Comparison of ENCODE assay signal across 33 cellular contexts in the genomic region with DNA sequence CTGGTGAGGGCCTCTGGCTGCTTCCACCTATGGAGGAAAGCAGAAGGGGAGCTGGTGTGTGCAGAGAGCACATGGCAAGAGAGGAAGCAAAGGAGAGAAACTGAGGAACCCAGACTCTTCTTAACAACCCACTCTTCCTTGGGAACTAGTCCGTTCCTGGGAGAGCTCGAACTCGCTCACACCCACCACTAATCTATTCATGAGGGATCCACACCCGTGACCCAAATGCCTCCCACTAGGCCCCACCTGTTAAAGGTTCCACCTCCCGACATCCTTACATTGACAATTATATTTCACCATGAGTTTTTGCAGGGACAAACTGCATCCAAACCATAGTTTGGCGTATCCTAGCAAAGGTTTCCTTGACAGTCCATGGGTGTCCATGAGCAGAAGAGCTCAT.
DNase-seq lines count a peak whose midpoint lies in the region; TF ChIP-seq lines count a peak whose summit lies in the region.
"Had no signal": no experiment of that assay in that cellular context is flagged by ENCODE, and none has a peak within 500 bp of the region (broad histone marks: within the 10 kb centered on the region; RNA-seq: fewer than 3 reads in every experiment).

No MANE protein-coding gene starts in this region.

- no peaks in the 10 kb centered on the region for H3K36me3 ChIP-seq in neutrophil
- H3K36me3 ChIP-seq: BE2C; BLaER1; BLaER1 treated with 17β-estradiol and CSF1 and Interleukin-3, amounts not matched to agents 10 nM and 100 nM had no signal

- no peaks in the 10 kb centered on the region for H3K9me3 Mint-ChIP-seq in T-helper 1 cell treated with Interleukin-12 subunit alpha and Interleukin-12 subunit beta and Interleukin-4 antibody, amounts not matched to agents 30 μg/mL and 1 μg/mL, for 36 hours
- no peaks in the 10 kb centered on the region for H3K9me3 Mint-ChIP-seq in osteocyte (ENCODE audit: unreplicated experiment)
- H3K9me3 Mint-ChIP-seq: CD4-positive, alpha-beta T cell; CD4-positive, CD25-positive, alpha-beta regulatory T cell; CD8-positive, alpha-beta memory T cell; CD8-positive, alpha-beta T cell had no signal

- TF ChIP-seq CTCF in neutrophil (IDR thresholded peaks at IDR 0.05) (no peak), osteocyte (IDR thresholded peaks at IDR 0.05) (no peak)

- H3K9me3 ChIP-seq in neutrophil, result no peaks in the 10 kb centered on the region
- H3K9me3 ChIP-seq: A549; BE2C; BLaER1; BLaER1 treated with 17β-estradiol and CSF1 and Interleukin-3, amounts not matched to agents 10 nM and 100 nM; Caco-2 had no signal

- H3K27me3 Mint-ChIP-seq in T-helper 1 cell treated with Interleukin-12 subunit alpha and Interleukin-12 subunit beta and Interleukin-4 antibody, amounts not matched to agents 30 μg/mL and 1 μg/mL, for 36 hours (ENCODE audit: low read depth), result no peaks in the 10 kb centered on the region
- peaks cover 4% of the 10 kb centered on the region for H3K27me3 Mint-ChIP-seq in osteocyte (ENCODE audit: unreplicated experiment)
- H3K27me3 Mint-ChIP-seq: B cell; CD4-positive, alpha-beta T cell; CD4-positive, CD25-positive, alpha-beta regulatory T cell had no signal

- no peaks in the 10 kb centered on the region for H3K36me3 Mint-ChIP-seq in T-helper 1 cell treated with Interleukin-12 subunit alpha and Interleukin-12 subunit beta and Interleukin-4 antibody, amounts not matched to agents 30 μg/mL and 1 μg/mL, for 36 hours (ENCODE audit: low read depth)
- no peaks in the 10 kb centered on the region for H3K36me3 Mint-ChIP-seq in osteocyte (ENCODE audit: unreplicated experiment)
- H3K36me3 Mint-ChIP-seq: CD4-positive, alpha-beta memory T cell; CD4-positive, CD25-positive, alpha-beta regulatory T cell; CD8-positive, alpha-beta memory T cell; CD8-positive, alpha-beta T cell had no signal

- no peak overlapping the region for H3K4me3 Mint-ChIP-seq in T-helper 1 cell treated with Interleukin-12 subunit alpha and Interleukin-12 subunit beta and Interleukin-4 antibody, amounts not matched to agents 30 μg/mL and 1 μg/mL, for 36 hours
- no peak overlapping the region for H3K4me3 Mint-ChIP-seq in osteocyte (ENCODE audit: unreplicated experiment)
- H3K4me3 Mint-ChIP-seq: B cell; CD14-positive monocyte; CD4-positive, alpha-beta memory T cell; CD4-positive, alpha-beta T cell; CD4-positive, CD25-positive, alpha-beta regulatory T cell; CD8-positive, alpha-beta memory T cell; CD8-positive, alpha-beta T cell had no signal

- H3K27me3 ChIP-seq in neutrophil, result no peaks in the 10 kb centered on the region
- H3K27me3 ChIP-seq: BE2C; BLaER1; BLaER1 treated with 17β-estradiol and CSF1 and Interleukin-3, amounts not matched to agents 10 nM and 100 nM had no signal

- no peaks in the 10 kb centered on the region for H3K4me1 Mint-ChIP-seq in T-helper 1 cell treated with Interleukin-12 subunit alpha and Interleukin-12 subunit beta and Interleukin-4 antibody, amounts not matched to agents 30 μg/mL and 1 μg/mL, for 36 hours (ENCODE audit: low read depth)
- no peaks in the 10 kb centered on the region for H3K4me1 Mint-ChIP-seq in osteocyte (ENCODE audit: unreplicated experiment)
- H3K4me1 Mint-ChIP-seq: CD4-positive, alpha-beta memory T cell; CD4-positive, CD25-positive, alpha-beta regulatory T cell; CD8-positive, alpha-beta memory T cell had no signal

- no peak overlapping the region for H3K4me3 ChIP-seq in neutrophil (ENCODE audit: low read depth in 1 of 2, low read length in 1 of 2)
- H3K4me3 ChIP-seq: A549; BLaER1; BLaER1 treated with 17β-estradiol and CSF1 and Interleukin-3, amounts not matched to agents 10 nM and 100 nM had no signal

- H3K27ac ChIP-seq in neutrophil, result peak overlapping the region; percentile 91
- H3K27ac ChIP-seq: 22Rv1; A549; BLaER1; BLaER1 treated with 17β-estradiol and CSF1 and Interleukin-3, amounts not matched to agents 10 nM and 100 nM; C4-2B had no signal

- peak overlapping the region; percentile 5 for H3K27ac Mint-ChIP-seq in T-helper 1 cell treated with Interleukin-12 subunit alpha and Interleukin-12 subunit beta and Interleukin-4 antibody, amounts not matched to agents 30 μg/mL and 1 μg/mL, for 36 hours
- H3K27ac Mint-ChIP-seq in osteocyte (ENCODE audit: unreplicated experiment), result no peak overlapping the region
- H3K27ac Mint-ChIP-seq: B cell; CD4-positive, alpha-beta memory T cell; CD4-positive, alpha-beta T cell; CD4-positive, CD25-positive, alpha-beta regulatory T cell; CD8-positive, alpha-beta T cell had no signal

- H3K4me1 ChIP-seq in neutrophil (ENCODE audit: control insufficient read depth in 1 of 2, insufficient read depth in 1 of 2, low read depth in 1 of 2, low read length in 1 of 2), result peaks cover 41 to 47% of the 10 kb centered on the region in 2 experiments
- H3K4me1 ChIP-seq: BE2C; BLaER1; BLaER1 treated with 17β-estradiol and CSF1 and Interleukin-3, amounts not matched to agents 10 nM and 100 nM had no signal

- DNase-seq in T-helper 1 cell (no peak), osteocyte (ENCODE audit: extremely low spot score, unreplicated experiment) (peak; percentile 34), NCI-H1930 (lab: John Stamatoyannopoulos, UW) (no peak), CD1c-positive myeloid dendritic cell (ENCODE audit: extremely low spot score) (no peak)
- DNase-seq: 8988T; ACHN; AML-193; BE2C; C1 segment of cervical spinal cord; Caco-2; Calu3; CD4-positive, alpha-beta memory T cell; CD4-positive, alpha-beta T cell; CD4-positive, CD25-positive, alpha-beta regulatory T cell; CD8-positive, alpha-beta memory T cell; CD8-positive, alpha-beta T cell; COR-L47; DMS 273 treated with DMSO at 0.1 percent for 48 hours; DMS153; DMS53; DMS79; DMS79 treated with DMSO at 0.1 percent for 48 hours; DND-41; EL had no signal
